Comparison of ENCODE assay signal across 9 cellular contexts in the genomic region with DNA sequence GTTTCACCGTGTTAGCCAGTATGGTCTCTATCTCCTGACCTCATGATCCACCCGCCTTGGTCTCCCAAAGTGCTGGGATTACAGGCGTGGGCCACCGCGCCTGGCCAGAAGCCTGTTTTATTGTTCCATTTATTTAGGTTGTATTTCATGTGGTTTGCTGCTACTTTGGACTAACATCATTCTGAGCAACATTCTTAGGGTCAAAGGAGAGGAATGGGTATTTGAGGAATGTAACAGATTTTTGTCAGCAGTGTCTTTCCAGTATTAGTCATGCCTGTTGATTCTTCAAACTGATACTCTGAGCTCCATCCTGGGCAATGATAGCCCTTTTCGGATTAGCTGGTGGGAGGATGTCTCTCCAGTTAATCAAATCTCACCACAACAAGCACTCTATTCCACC.
A peak's percentile ranks its signal among the peaks of the same experiment; 100 is the strongest.
DNase-seq lines count a peak whose midpoint lies in the region; ATAC-seq, FAIRE-seq and TF ChIP-seq lines count a peak whose summit lies in the region.
"Had no signal": no experiment of that assay in that cellular context is flagged by ENCODE, and none has a peak within 500 bp of the region (broad histone marks: within the 10 kb centered on the region; RNA-seq: fewer than 3 reads in every experiment).

No MANE protein-coding gene starts in this region.

- dilution Hi-C loops in endothelial cell of umbilical vein (cut with MboI; ENCODE audit: extremely low pct_ligation_motif_present, low sequenced_read_pairs) = no loop called here

- CTCF ChIA-PET in endothelial cell of umbilical vein (lab: Charles Lee) = interaction anchor here (0.8 to 1.3 kb wide), 7 partner anchors 9 to 218 kb away, joined by 3 to 4 read pairs (median 3); no protein-coding TSS in a partner anchor

- peak; percentile 90 for DNase-seq in AG09309 (ENCODE audit: low read depth)
- DNase-seq in M059J (ENCODE audit: low read depth) = peak; percentile 99
- DNase-seq in endothelial cell of umbilical vein (ENCODE audit: low read depth, low spot score) = peak; percentile 52
- DNase-seq in non-pigmented ciliary epithelial cell (ENCODE audit: low read depth) = peak; percentile 93
- DNase-seq in NCI-H510A treated with DMSO at 0.1 percent for 48 hours (lab: John Stamatoyannopoulos, UW) = no peak
- no peak for DNase-seq in SIG-M5 (lab: John Stamatoyannopoulos, UW)

- no peak for FAIRE-seq in endothelial cell of umbilical vein (lab: Jason Lieb, UNC)

- no peaks in the 10 kb centered on the region for H3K9me1 ChIP-seq in endothelial cell of umbilical vein (replicated peaks; ENCODE audit: control insufficient read depth, extremely low read depth, insufficient read depth, low read length)

- BruUV-seq in endothelial cell of umbilical vein (replicated peaks; lab: Mats Ljungman, UMichigan) = no TSS peak

- H3K4me3 ChIP-seq in AG09309 (ENCODE audit: control insufficient read depth, low read depth, low read length) (no peak overlapping the region), endothelial cell of umbilical vein (replicated peaks in 1 of 3; ENCODE audit: insufficient read depth in 1 of 3, low read depth in 1 of 3, low read length in 3 of 3) (no peak overlapping the region)
- H3K4me3 ChIP-seq: skin epidermis had no signal

- no peak overlapping the region for H3K4me2 ChIP-seq in endothelial cell of umbilical vein (ENCODE audit: insufficient read depth, low read length)

- ATAC-seq in GM21423 (IDR thresholded peaks at IDR 0.05; ENCODE audit: unreplicated experiment) = no peak
- no peak for ATAC-seq in GM18505 (IDR thresholded peaks at IDR 0.05; ENCODE audit: unreplicated experiment)

- no peaks in the 10 kb centered on the region for H3K79me2 ChIP-seq in endothelial cell of umbilical vein (ENCODE audit: control insufficient read depth, insufficient read depth, low read length)

- no peak overlapping the region for H2AFZ ChIP-seq in endothelial cell of umbilical vein (ENCODE audit: low read depth, low read length)

- no peak overlapping the region for H3K9ac ChIP-seq in endothelial cell of umbilical vein (replicated peaks; ENCODE audit: extremely low read depth, insufficient read depth, low read length)

- H4K20me1 ChIP-seq in endothelial cell of umbilical vein (replicated peaks; ENCODE audit: control insufficient read depth, extremely low read depth, insufficient read depth, low read length) = no peaks in the 10 kb centered on the region

- TF ChIP-seq CTCF in AG09309 (IDR thresholded peaks at IDR 0.05; ENCODE audit: control insufficient read depth, insufficient read depth, low read depth, low read length, missing control alignments) (no peak), endothelial cell of umbilical vein (IDR thresholded peaks at IDR 0.05; ENCODE audit: extremely low read depth in 1 of 2, insufficient read depth in 1 of 2, low read depth in 1 of 2, low read length in 2 of 2) (no peak)

- intact Hi-C loops in endothelial cell of umbilical vein (cut with micrococcal nuclease) = loop anchor here (2.0 to 5.0 kb wide), 3 partner anchors 177 to 1975 kb away; no protein-coding TSS in a partner anchor

- H3K4me1 ChIP-seq in endothelial cell of umbilical vein (ENCODE audit: control insufficient read depth, extremely low read depth, insufficient read depth, low read length) = peaks cover 18% of the 10 kb centered on the region

- H3K27me3 ChIP-seq in endothelial cell of umbilical vein (ENCODE audit: control insufficient read depth in 2 of 2, insufficient read depth in 2 of 2, low read length in 2 of 2) = no peaks in the 10 kb centered on the region

- no peaks in the 10 kb centered on the region for H3K36me3 ChIP-seq in endothelial cell of umbilical vein (ENCODE audit: control insufficient read depth in 2 of 2, extremely low read depth in 1 of 2, insufficient read depth in 2 of 2, low read length in 2 of 2)

- peak overlapping the region; percentile 34 for H3K27ac ChIP-seq in endothelial cell of umbilical vein (ENCODE audit: insufficient read depth, low read depth, low read length)

- no peaks in the 10 kb centered on the region for H3K9me3 ChIP-seq in endothelial cell of umbilical vein (replicated peaks; ENCODE audit: control insufficient read depth, insufficient read depth, low read length)

- no peak for TF ChIP-seq POLR2A in endothelial cell of umbilical vein (IDR thresholded peaks at IDR 0.05; ENCODE audit: low read depth, low read length)
- no peak for TF ChIP-seq POLR2A in GM18505 (IDR thresholded peaks at IDR 0.05; ENCODE audit: borderline replicate concordance, extremely low read depth, insufficient read depth, insufficient read length)

- POLR2A ChIA-PET in endothelial cell of umbilical vein (lab: Charles Lee) = interaction anchor here (0.6 to 2.6 kb wide), 5 partner anchors 19 to 218 kb away, joined by 3 to 10 read pairs (median 6); a partner anchor contains a TSS

TF ChIP-seq in endothelial cell of umbilical vein, 7 proteins besides CTCF, POLR2A, EP300 and RAD21:
- TF ChIP-seq FOS (IDR thresholded peaks at IDR 0.05; ENCODE audit: borderline replicate concordance, insufficient read depth, low read length) = peak; percentile 41
- TF ChIP-seq JUN (IDR thresholded peaks at IDR 0.05; ENCODE audit: borderline replicate concordance, insufficient read depth, insufficient read length, low read depth) = peak; percentile 54
- peak; percentile 79 for TF ChIP-seq GATA2 (IDR thresholded peaks at IDR 0.05; ENCODE audit: insufficient read depth, insufficient read length, low read depth, low read length)
- TF ChIP-seq EZH2 (IDR thresholded peaks at IDR 0.05; ENCODE audit: borderline replicate concordance, low read depth, low read length, severe bottlenecking) = no peak
- TF ChIP-seq, protein P1, sequence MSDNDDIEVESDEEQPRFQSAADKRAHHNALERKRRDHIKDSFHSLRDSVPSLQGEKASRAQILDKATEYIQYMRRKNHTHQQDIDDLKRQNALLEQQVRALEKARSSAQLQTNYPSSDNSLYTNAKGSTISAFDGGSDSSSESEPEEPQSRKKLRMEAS (IDR thresholded peaks at IDR 0.05; ENCODE audit: insufficient read depth, insufficient read length) = no peak

Comparison
In these comparisons a context has a peak if more than half of its experiments do, and no peak if none do; other contexts are left out.
1. DNase-seq: peak in AG09309 (single experiment), M059J (single experiment), endothelial cell of umbilical vein (single experiment) and non-pigmented ciliary epithelial cell (single experiment); none in NCI-H510A treated with DMSO at 0.1 percent for 48 hours (single experiment) and SIG-M5 (single experiment).